15 cellular contexts compared by ENCODE assay signal in the genomic region with DNA sequence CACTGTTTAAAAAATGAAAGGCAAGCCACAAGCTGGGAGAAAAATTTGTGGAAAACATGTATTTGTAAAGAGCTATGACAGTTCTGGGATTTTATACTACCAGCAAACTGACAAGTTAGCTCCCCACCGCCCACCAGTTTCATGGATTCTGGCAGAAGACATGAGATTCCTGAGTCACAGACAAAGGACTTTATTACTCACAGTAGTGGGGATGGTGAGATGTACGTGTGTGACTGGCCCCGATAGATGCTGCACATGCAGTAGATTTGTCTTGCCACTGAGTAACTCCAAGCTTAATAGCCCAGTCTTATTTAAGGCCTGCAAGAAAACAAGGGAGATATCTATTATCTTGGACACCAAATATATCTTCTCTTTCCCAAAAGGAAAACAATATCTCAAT.
DNase-seq lines count a peak whose midpoint lies in the region; ATAC-seq and TF ChIP-seq lines count a peak whose summit lies in the region.
"Had no signal": no experiment of that assay in that cellular context is flagged by ENCODE, and none has a peak within 500 bp of the region (broad histone marks: within the 10 kb centered on the region; RNA-seq: fewer than 3 reads in every experiment).

No MANE protein-coding gene starts in this region.

- peak; percentile 81 for DNase-seq in EL
- peak; percentile 42 for DNase-seq in RWPE1 (ENCODE audit: low spot score)
- DNase-seq in fibroblast of mammary gland (ENCODE audit: low read depth) = peak; percentile 98
- peak; percentile 66 for DNase-seq in posterior vena cava (ENCODE audit: low spot score)
- no peak for DNase-seq in activated naive CD4-positive, alpha-beta T cell (lab: John Stamatoyannopoulos, UW)
- DNase-seq in mesendoderm = no peak
- DNase-seq in C1 segment of cervical spinal cord (lab: John Stamatoyannopoulos, UW) = no peak
- DNase-seq: Caco-2; effector memory CD8-positive, alpha-beta T cell; left ventricle myocardium superior; NCI-H2171; substantia nigra; T-cell had no signal

- no peaks in the 10 kb centered on the region for H3K4me1 ChIP-seq in mesendoderm (ENCODE audit: control insufficient read depth, low read depth, low read length)
- H3K4me1 ChIP-seq: Caco-2, HAP-1 had no signal

- no peak overlapping the region for H4K8ac ChIP-seq in mesendoderm (ENCODE audit: low read depth, low read length)

- CTCF ChIA-PET in RWPE1 (lab: Yijun Ruan, JAX) = no interaction called here

- H3K18ac ChIP-seq in mesendoderm (ENCODE audit: low read length) = no peak overlapping the region

- H3K36me3 ChIP-seq in mesendoderm (ENCODE audit: control insufficient read depth, insufficient read depth, low read length) = no peaks in the 10 kb centered on the region
- H3K36me3 ChIP-seq: HAP-1 had no signal

- no peak overlapping the region for H2BK15ac ChIP-seq in mesendoderm (replicated peaks; ENCODE audit: low read depth)

- H3K27ac ChIP-seq in RWPE1 (no peak overlapping the region), mesendoderm (ENCODE audit: low read depth, low read length) (no peak overlapping the region)

- H3K4me2 ChIP-seq in mesendoderm (ENCODE audit: low read length) = no peak overlapping the region

- H4K5ac ChIP-seq in mesendoderm (ENCODE audit: low read length) = no peak overlapping the region

- no peaks in the 10 kb centered on the region for H3K27me3 ChIP-seq in mesendoderm (ENCODE audit: insufficient read depth, low read length, poor library complexity)

- no peak for TF ChIP-seq CTCF in RWPE1 (conservative IDR thresholded peaks at IDR 0.05; ENCODE audit: low read depth)
- TF ChIP-seq CTCF in fibroblast of mammary gland (conservative IDR thresholded peaks at IDR 0.05; ENCODE audit: control insufficient read depth, insufficient read depth, low read depth, low read length) = no peak

- H3K4me3 ChIP-seq in fibroblast of mammary gland (ENCODE audit: control insufficient read depth, low read depth, low read length) (no peak overlapping the region), mesendoderm (ENCODE audit: low read length) (no peak overlapping the region)
- H3K4me3 ChIP-seq: HAP-1 had no signal

- WGBS in mesendoderm (ENCODE audit: extremely low coverage, insufficient coverage, low lambda C conversion rate) = no CpG with 5 or more reads among the region's 3 CpGs

- intact Hi-C loops in posterior vena cava (cut with DNase I) = no loop called here

- POLR2A ChIA-PET in RWPE1 (lab: Yijun Ruan, JAX; ENCODE audit: low non-redundant PET) = no interaction called here

- H3K9ac ChIP-seq in mesendoderm (ENCODE audit: low read length) = no peak overlapping the region

- no peak overlapping the region for H2BK5ac ChIP-seq in mesendoderm (ENCODE audit: low read length)

- H3K23ac ChIP-seq in mesendoderm (ENCODE audit: low read length) = no peak overlapping the region

- H3K4ac ChIP-seq in mesendoderm (ENCODE audit: low read depth, low read length) = no peak overlapping the region

- no peaks in the 10 kb centered on the region for H3K79me2 ChIP-seq in mesendoderm (ENCODE audit: control insufficient read depth, insufficient read depth, low read length)

- no peak overlapping the region for H2BK120ac ChIP-seq in mesendoderm (ENCODE audit: low read depth, low read length)

- no peak overlapping the region for H2AK5ac ChIP-seq in mesendoderm (ENCODE audit: low read length)

- no peak for ATAC-seq in HG03565 (IDR thresholded peaks at IDR 0.05; ENCODE audit: unreplicated experiment)
- ATAC-seq: effector memory CD8-positive, alpha-beta T cell; left ventricle myocardium superior; T-cell had no signal

- H3K79me1 ChIP-seq in mesendoderm (ENCODE audit: low read length) = no peaks in the 10 kb centered on the region

- H3K56ac ChIP-seq in mesendoderm (ENCODE audit: low read length) = no peak overlapping the region

Comparison
In these comparisons a context has a peak if more than half of its experiments do, and no peak if none do; other contexts are left out.
1. DNase-seq: peak in EL (single experiment), RWPE1 (single experiment), fibroblast of mammary gland (single experiment) and posterior vena cava (single experiment); none in activated naive CD4-positive, alpha-beta T cell (0 of 4), mesendoderm (single experiment) and C1 segment of cervical spinal cord (0 of 14).